In genomic region chr9:93536874-93537273, GRCh38 we compare ENCODE assay signal across 28 cellular contexts. TPM values are rescaled to one million over a fixed set of nuclear protein-coding genes. Genes with fewer than 3 reads are reported as not detected.
DNase-seq lines count a peak whose midpoint lies in the region; ATAC-seq and TF ChIP-seq lines count a peak whose summit lies in the region.
"Had no signal": no experiment of that assay in that cellular context is flagged by ENCODE, and none has a peak within 500 bp of the region (broad histone marks: within the 10 kb centered on the region; RNA-seq: fewer than 3 reads in every experiment).

No MANE protein-coding gene starts in this region.

- peaks cover 5% of the 10 kb centered on the region for H3K4me1 ChIP-seq in right cardiac atrium (ENCODE audit: control insufficient read depth, insufficient read depth, low read length)
- H3K4me1 ChIP-seq: A549, Caco-2, SJSA1, suprapubic skin, vagina had no signal

- ATAC-seq in Right ventricle myocardium inferior (peak; percentile 32), right cardiac atrium (no peak), left ventricle myocardium superior (peak; percentile 59), GM18517 (IDR thresholded peaks at IDR 0.05; ENCODE audit: unreplicated experiment) (no peak), GM18867 (IDR thresholded peaks at IDR 0.05; ENCODE audit: unreplicated experiment) (no peak)
- ATAC-seq: A549; Panc1; stimulated activated memory B cell treated with anti-CD40 and anti-IgM and Interleukin-4, amounts not matched to agents 10 μg/mL and 1 μg/mL and 100 μg/mL, for 72 hours; T-helper 17 cell had no signal

- H3K27ac ChIP-seq in right cardiac atrium (ENCODE audit: low read length) (no peak overlapping the region), dorsolateral prefrontal cortex (no peak overlapping the region)
- H3K27ac ChIP-seq: A549, KMS-11, SJSA1, suprapubic skin, vagina had no signal

- peaks cover 23% of the 10 kb centered on the region for H3K36me3 Mint-ChIP-seq in chondrocyte (ENCODE audit: low read depth)

- H3K27me3 ChIP-seq in right cardiac atrium (ENCODE audit: control insufficient read depth, insufficient read depth) (no peaks in the 10 kb centered on the region), dorsolateral prefrontal cortex (no peaks in the 10 kb centered on the region)
- H3K27me3 ChIP-seq: SJSA1, suprapubic skin, vagina had no signal

- H3K4me3 Mint-ChIP-seq in chondrocyte (ENCODE audit: unreplicated experiment) = no peak overlapping the region
- H3K4me3 Mint-ChIP-seq: activated CD4-positive, alpha-beta T cell treated with anti-CD3 and anti-CD28 coated beads, Interleukin-2, amount 10 ng/mL, durations not matched to agents 24 days and 14 days; B cell; stimulated activated memory B cell treated with anti-CD40 and anti-IgM and Interleukin-4, amounts not matched to agents 10 μg/mL and 1 μg/mL and 100 μg/mL, for 72 hours; T-helper 17 cell had no signal

- H3K27ac Mint-ChIP-seq in chondrocyte (ENCODE audit: unreplicated experiment) = no peak overlapping the region
- H3K27ac Mint-ChIP-seq: activated CD4-positive, alpha-beta T cell treated with anti-CD3 and anti-CD28 coated beads, Interleukin-2, amount 10 ng/mL, durations not matched to agents 24 days and 14 days; B cell; stimulated activated memory B cell treated with anti-CD40 and anti-IgM and Interleukin-4, amounts not matched to agents 10 μg/mL and 1 μg/mL and 100 μg/mL, for 72 hours; T-helper 17 cell had no signal

- peaks cover 9% of the 10 kb centered on the region for H3K4me1 Mint-ChIP-seq in chondrocyte (ENCODE audit: low read depth)
- H3K4me1 Mint-ChIP-seq: B cell had no signal

- no peaks in the 10 kb centered on the region for H3K27me3 Mint-ChIP-seq in chondrocyte (ENCODE audit: low read depth)
- H3K27me3 Mint-ChIP-seq: activated CD4-positive, alpha-beta T cell treated with anti-CD3 and anti-CD28 coated beads, Interleukin-2, amount 10 ng/mL, durations not matched to agents 24 days and 14 days; B cell; stimulated activated memory B cell treated with anti-CD40 and anti-IgM and Interleukin-4, amounts not matched to agents 10 μg/mL and 1 μg/mL and 100 μg/mL, for 72 hours; T-helper 17 cell had no signal

- 75% methylated on average over 9 of the region's 9 CpGs for WGBS in right cardiac atrium

- no peak overlapping the region for H3K4me3 ChIP-seq in right cardiac atrium (ENCODE audit: low read length)
- H3K4me3 ChIP-seq in dorsolateral prefrontal cortex = no peak overlapping the region
- H3K4me3 ChIP-seq: A549, SJSA1, suprapubic skin, vagina had no signal

- no peaks in the 10 kb centered on the region for H3K9me3 ChIP-seq in right cardiac atrium (ENCODE audit: control insufficient read depth, low read length)
- H3K9me3 ChIP-seq: A549, Caco-2, SJSA1, suprapubic skin, vagina had no signal

- TF ChIP-seq CTCF in chondrocyte (IDR thresholded peaks at IDR 0.05) = peak; percentile 15
- peak in 1 of 56 donors; percentile 11 for TF ChIP-seq CTCF in dorsolateral prefrontal cortex (IDR thresholded peaks at IDR 0.05 in 54 of 56, conservative IDR thresholded peaks at IDR 0.05 in 2 of 56; ENCODE audit: low read depth in 1 of 56, partially characterized antibody in 56 of 56)

- no peaks in the 10 kb centered on the region for H3K9me3 Mint-ChIP-seq in chondrocyte (ENCODE audit: low read depth)
- H3K9me3 Mint-ChIP-seq: activated CD4-positive, alpha-beta T cell treated with anti-CD3 and anti-CD28 coated beads, Interleukin-2, amount 10 ng/mL, durations not matched to agents 24 days and 14 days; stimulated activated memory B cell treated with anti-CD40 and anti-IgM and Interleukin-4, amounts not matched to agents 10 μg/mL and 1 μg/mL and 100 μg/mL, for 72 hours had no signal

- intact Hi-C loops in Right ventricle myocardium inferior (cut with DNase I) (no loop called here), right cardiac atrium (cut with DNase I) (no loop called here), left ventricle myocardium superior (cut with micrococcal nuclease) (no loop called here), dorsolateral prefrontal cortex (cut with DNase I) (no loop called here)

- DNase-seq in Right ventricle myocardium inferior (ENCODE audit: missing footprints) = no peak
- DNase-seq in right cardiac atrium = no peak
- no peak for DNase-seq in chondrocyte (ENCODE audit: low spot score)
- DNase-seq in left ventricle myocardium superior = no peak
- peak; percentile 58 for DNase-seq in renal cortical epithelial cell (ENCODE audit: low read depth)
- DNase-seq in dorsolateral prefrontal cortex = no peak
- DNase-seq: activated CD4-positive, alpha-beta T cell treated with anti-CD3 and anti-CD28 coated beads, Interleukin-2, amount 10 ng/mL, durations not matched to agents 24 days and 14 days; activated naive CD4-positive, alpha-beta T cell treated with anti-CD3 and anti-CD28 coated beads, Interleukin-2, amount 50 U/mL, for 16 hours; aorta; central memory CD4-positive, alpha-beta T cell; DMS79; hypothalamus; MV-4-11; NCI-H510A; nucleus accumbens; stimulated activated CD4-positive, alpha-beta T cell treated with anti-CD3 and anti-CD28 coated beads, Interleukin-4, amount 100 ng/mL, for 1 hour; T-helper 17 cell had no signal

RNA-seq across cellular contexts. Expression of gene PHF2, which starts 39.5 kb away (rescaled TPM):
- 28.7 TPM for total RNA-seq in Right ventricle myocardium inferior
- total RNA-seq in right cardiac atrium = 10 to 100 TPM; 31.1 to 32.4 (median 31.6) TPM
- polyA plus RNA-seq in right cardiac atrium = 28.3 TPM
- 28.5 to 30.1 TPM (median 29.4 TPM) in 3 replicates for total RNA-seq in chondrocyte
- total RNA-seq in left ventricle myocardium superior = 32.0 TPM
- 8.3 and 15.1 TPM in 2 replicates for total RNA-seq in renal cortical epithelial cell
- total RNA-seq in dorsolateral prefrontal cortex = 10 to 100 TPM; 22.7 to 43.7 (median 28.6) TPM

Comparison
In these comparisons a context has a peak if more than half of its experiments do, and no peak if none do; other contexts are left out.
1. ATAC-seq: peak in Right ventricle myocardium inferior (single experiment) and left ventricle myocardium superior (single experiment); none in right cardiac atrium (0 of 2), GM18517 (single experiment) and GM18867 (single experiment).